ENCODE assay signal across 16 cellular contexts in genomic region chr5:170313344-170313743, GRCh38. TPM values are rescaled to one million over a fixed set of nuclear protein-coding genes. Genes with fewer than 3 reads are reported as not detected.
DNase-seq lines count a peak whose midpoint lies in the region; ATAC-seq and TF ChIP-seq lines count a peak whose summit lies in the region.
"Had no signal": no experiment of that assay in that cellular context is flagged by ENCODE, and none has a peak within 500 bp of the region (broad histone marks: within the 10 kb centered on the region; RNA-seq: fewer than 3 reads in every experiment).

No MANE protein-coding gene starts in this region.

- no peaks in the 10 kb centered on the region for H3K4me1 ChIP-seq in BE2C
- H3K4me1 ChIP-seq: Caco-2 had no signal

- ATAC-seq in activated CD4-positive, CD25-positive, alpha-beta regulatory T cell treated with anti-CD3 and anti-CD28 coated beads, Interleukin-2, amount 50 U/mL, for 24 hours = peak; percentile 66 to 71
- peak; percentile 74 for ATAC-seq in T-helper 17 cell
- peak; percentile 75 for ATAC-seq in stimulated activated effector memory CD8-positive, alpha-beta T cell treated with anti-CD3 and anti-CD28 coated beads, Interleukin-12 subunit alpha, Interleukin-12 subunit beta, amount 100 ng/mL, for 72 hours

- DNase-seq in activated CD4-positive, CD25-positive, alpha-beta regulatory T cell (lab: John Stamatoyannopoulos, UW) = no peak
- DNase-seq in T-helper 17 cell (no peak), BE2C (no peak), mucosa of gallbladder (ENCODE audit: low spot score) (no peak), SIG-M5 (lab: John Stamatoyannopoulos, UW) (no peak)
- no peak for DNase-seq in stimulated activated effector memory CD8-positive, alpha-beta T cell treated with anti-CD3 and anti-CD28 coated beads, Interleukin-12 subunit alpha, Interleukin-12 subunit beta, amount 100 ng/mL, for 72 hours (ENCODE audit: low spot score in 2 of 2)
- DNase-seq: 8988T, activated B cell treated with CpG ODN at 0.5 μM for 24 hours, Caco-2, esophagus squamous epithelium, hippocampal formation, NCI-H1092, nephron progenitor cell had no signal

- no peaks in the 10 kb centered on the region for H3K36me3 Mint-ChIP-seq in T-helper 17 cell (ENCODE audit: low read depth)
- no peaks in the 10 kb centered on the region for H3K36me3 Mint-ChIP-seq in activated naive CD8-positive, alpha-beta T cell
- H3K36me3 Mint-ChIP-seq in stimulated activated effector memory CD8-positive, alpha-beta T cell treated with anti-CD3 and anti-CD28 coated beads, Interleukin-12 subunit alpha, Interleukin-12 subunit beta, amount 100 ng/mL, for 72 hours = no peaks in the 10 kb centered on the region

- H3K9me3 Mint-ChIP-seq in activated naive CD8-positive, alpha-beta T cell (ENCODE audit: low read depth) = no peaks in the 10 kb centered on the region
- H3K9me3 Mint-ChIP-seq in stimulated activated effector memory CD8-positive, alpha-beta T cell treated with anti-CD3 and anti-CD28 coated beads, Interleukin-12 subunit alpha, Interleukin-12 subunit beta, amount 100 ng/mL, for 72 hours = no peaks in the 10 kb centered on the region
- H3K9me3 Mint-ChIP-seq: activated B cell treated with CpG ODN at 0.5 μM for 24 hours, nephron progenitor cell had no signal

- H3K9me3 ChIP-seq in T-helper 17 cell (ENCODE audit: control insufficient read depth, low read length, poor library complexity, severe bottlenecking) (no peaks in the 10 kb centered on the region), BE2C (no peaks in the 10 kb centered on the region)
- H3K9me3 ChIP-seq: Caco-2, esophagus squamous epithelium, left lung had no signal

- H3K4me3 Mint-ChIP-seq in T-helper 17 cell = no peak overlapping the region
- H3K4me3 Mint-ChIP-seq in activated naive CD8-positive, alpha-beta T cell = peak overlapping the region; percentile 90
- H3K4me3 Mint-ChIP-seq in stimulated activated effector memory CD8-positive, alpha-beta T cell treated with anti-CD3 and anti-CD28 coated beads, Interleukin-12 subunit alpha, Interleukin-12 subunit beta, amount 100 ng/mL, for 72 hours = peak overlapping the region; percentile 73
- H3K4me3 Mint-ChIP-seq: activated B cell treated with CpG ODN at 0.5 μM for 24 hours, nephron progenitor cell had no signal

- H3K27me3 Mint-ChIP-seq in T-helper 17 cell = no peaks in the 10 kb centered on the region
- no peaks in the 10 kb centered on the region for H3K27me3 Mint-ChIP-seq in activated naive CD8-positive, alpha-beta T cell

- TF ChIP-seq CTCF in BE2C (IDR thresholded peaks at IDR 0.05; ENCODE audit: low read depth, low read length) = no peak

- peak overlapping the region; percentile 92 for H3K27ac Mint-ChIP-seq in T-helper 17 cell
- peak overlapping the region; percentile 97 for H3K27ac Mint-ChIP-seq in activated naive CD8-positive, alpha-beta T cell
- peak overlapping the region; percentile 88 for H3K27ac Mint-ChIP-seq in stimulated activated effector memory CD8-positive, alpha-beta T cell treated with anti-CD3 and anti-CD28 coated beads, Interleukin-12 subunit alpha, Interleukin-12 subunit beta, amount 100 ng/mL, for 72 hours
- H3K27ac Mint-ChIP-seq: activated B cell treated with CpG ODN at 0.5 μM for 24 hours, nephron progenitor cell had no signal

- H3K27me3 ChIP-seq in BE2C = no peaks in the 10 kb centered on the region
- H3K27me3 ChIP-seq: left lung had no signal

- H3K4me1 Mint-ChIP-seq in T-helper 17 cell = peaks cover 46% of the 10 kb centered on the region
- peaks cover 80% of the 10 kb centered on the region for H3K4me1 Mint-ChIP-seq in activated naive CD8-positive, alpha-beta T cell (ENCODE audit: low read depth)
- peaks cover 62% of the 10 kb centered on the region for H3K4me1 Mint-ChIP-seq in stimulated activated effector memory CD8-positive, alpha-beta T cell treated with anti-CD3 and anti-CD28 coated beads, Interleukin-12 subunit alpha, Interleukin-12 subunit beta, amount 100 ng/mL, for 72 hours

- H3K4me3 ChIP-seq in BE2C (ENCODE audit: low read depth, low read length) = no peak overlapping the region
- H3K4me3 ChIP-seq: esophagus squamous epithelium, left lung had no signal

- H3K36me3 ChIP-seq in BE2C = no peaks in the 10 kb centered on the region
- H3K36me3 ChIP-seq: esophagus squamous epithelium, left lung had no signal

RNA-seq across cellular contexts. Expression of gene LCP2, which starts 15.8 kb away (rescaled TPM):
- total RNA-seq in T-helper 17 cell (100 to 1,000 TPM; 304 to 333 TPM), mucosa of gallbladder (38.4 TPM)
- polyA plus RNA-seq in BE2C (2012; ENCODE audit: insufficient read depth, insufficient read length, low read depth) = not detected
- total RNA-seq: Caco-2 had no signal
